Comparison of ENCODE assay signal across 28 cellular contexts in genomic region chr3:71315431-71315830, GRCh38.
DNase-seq lines count a peak whose midpoint lies in the region; ATAC-seq, FAIRE-seq and TF ChIP-seq lines count a peak whose summit lies in the region.
"Had no signal": no experiment of that assay in that cellular context is flagged by ENCODE, and none has a peak within 500 bp of the region (broad histone marks: within the 10 kb centered on the region; RNA-seq: fewer than 3 reads in every experiment).

No MANE protein-coding gene starts in this region.

- H3K4me3 Mint-ChIP-seq in CD4-positive, alpha-beta T cell, result no peak overlapping the region
- no peak overlapping the region for H3K4me3 Mint-ChIP-seq in T-cell
- no peak overlapping the region for H3K4me3 Mint-ChIP-seq in stimulated activated effector memory CD8-positive, alpha-beta T cell treated with anti-CD3 and anti-CD28 coated beads, Interleukin-12 subunit alpha, Interleukin-12 subunit beta, amount 100 ng/mL, for 72 hours
- H3K4me3 Mint-ChIP-seq in Calu3 (ENCODE audit: low read depth, unreplicated experiment), result no peak overlapping the region
- H3K4me3 Mint-ChIP-seq: activated CD4-positive, alpha-beta T cell treated with anti-CD3 and anti-CD28 coated beads for 36 hours; brain; IgD-negative memory B cell; neural crest cell; T-helper 2 cell treated with Interferon-gamma antibody and Interleukin-4, amounts not matched to agents 5 μg/mL and 100 μg/mL, for 36 hours had no signal

- 97% methylated on average over 2 of the region's 2 CpGs; no CpG with 5 or more reads in 1 of the 2 experiments for WGBS in H1 (ENCODE audit: extremely low coverage in 1 of 2, insufficient coverage in 1 of 2, insufficient read length in 1 of 2, insufficient replicate concordance in 2 of 2, low coverage in 1 of 2, low lambda C conversion rate in 2 of 2, missing lambda C conversion rate in 1 of 2), 2 experiments

- no peak for TF ChIP-seq RAD21 in H1 (IDR thresholded peaks at IDR 0.05 in 1 of 2, conservative IDR thresholded peaks at IDR 0.05 in 1 of 2; ENCODE audit: low read depth in 2 of 2, low read length in 2 of 2)

- H3K27me3 ChIP-seq in CD4-positive, alpha-beta T cell (ENCODE audit: control insufficient read depth, insufficient read depth, low read length), result no peaks in the 10 kb centered on the region
- H3K27me3 ChIP-seq in H1 (replicated peaks in 1 of 4; ENCODE audit: control insufficient read depth in 3 of 4, extremely low read depth in 1 of 4, insufficient read depth in 3 of 4, low read length in 3 of 4) (no peaks in the 10 kb centered on the region; a peak in 1 of 7 replicates), neutrophil (no peaks in the 10 kb centered on the region)
- H3K27me3 ChIP-seq: gastroesophageal sphincter, Peyer's patch, tibial nerve had no signal

- H2BK5ac ChIP-seq in H1 (ENCODE audit: low read depth, low read length), result no peak overlapping the region

- H3K36me3 Mint-ChIP-seq in CD4-positive, alpha-beta T cell (ENCODE audit: low read depth), result peaks cover 16% of the 10 kb centered on the region
- H3K36me3 Mint-ChIP-seq in T-cell, result peaks cover 6% of the 10 kb centered on the region
- no peaks in the 10 kb centered on the region for H3K36me3 Mint-ChIP-seq in stimulated activated effector memory CD8-positive, alpha-beta T cell treated with anti-CD3 and anti-CD28 coated beads, Interleukin-12 subunit alpha, Interleukin-12 subunit beta, amount 100 ng/mL, for 72 hours
- H3K36me3 Mint-ChIP-seq in Calu3 (ENCODE audit: insufficient read depth, unreplicated experiment), result no peaks in the 10 kb centered on the region
- H3K36me3 Mint-ChIP-seq: brain, IgD-negative memory B cell had no signal

- no peak for DNase-seq in CD4-positive, alpha-beta T cell
- DNase-seq in T-cell, result no peak
- DNase-seq in H1 (ENCODE audit: low read depth in 1 of 2, low spot score in 2 of 2), result no peak
- DNase-seq in stimulated activated effector memory CD8-positive, alpha-beta T cell treated with anti-CD3 and anti-CD28 coated beads, Interleukin-12 subunit alpha, Interleukin-12 subunit beta, amount 100 ng/mL, for 72 hours (ENCODE audit: low spot score in 2 of 2), result no peak
- no peak for DNase-seq in putamen (ENCODE audit: low spot score)
- no peak for DNase-seq in Calu3
- DNase-seq: ACHN; activated CD4-positive, alpha-beta T cell treated with anti-CD3 and anti-CD28 coated beads for 36 hours; activated CD8-positive, alpha-beta memory T cell treated with anti-CD3 and anti-CD28 coated beads for 24 hours; activated gamma-delta T cell treated with Interleukin-2 at 50 U/mL for 16 hours; COR-L47; DMS53; H7; hypothalamus; NCI-H2107; Peyer's patch; right cardiac atrium; SHP77; stimulated activated CD4-positive, alpha-beta T cell treated with anti-CD3 and anti-CD28 coated beads, Interleukin-1b, Interleukin-23, amount 100 ng/mL, for 48 hours had no signal

- intact Hi-C loops in CD4-positive, alpha-beta T cell (cut with DNase I, micrococcal nuclease), result loop anchor here in 1 of 2 experiments (10.0 kb wide), 1 partner anchor 49 kb away; no protein-coding TSS in a partner anchor
- intact Hi-C loops in Calu3 (cut with micrococcal nuclease; ENCODE audit: unreplicated experiment), result no loop called here

- no peak overlapping the region for H2BK12ac ChIP-seq in H1 (ENCODE audit: low read depth, low read length)

- no peak overlapping the region for H4K91ac ChIP-seq in H1 (replicated peaks; ENCODE audit: insufficient read length, low read length)

- H4K5ac ChIP-seq in H1 (ENCODE audit: insufficient read length, low read depth, low read length), result no peak overlapping the region

- no peak overlapping the region for H2BK15ac ChIP-seq in H1 (ENCODE audit: low read length)

- no peak for FAIRE-seq in H1 (lab: Jason Lieb, UNC)
- FAIRE-seq: GM12892 had no signal

- CTCF ChIA-PET in CD4-positive, alpha-beta T cell (lab: Charles Lee), result interaction anchor here (1.1 to 1.7 kb wide), 2 partner anchors 11 to 196 kb away, joined by 3 to 4 read pairs; no protein-coding TSS in a partner anchor
- CTCF ChIA-PET in T-cell (lab: Charles Lee) (no interaction called here), H1 (lab: Charles Lee; ENCODE audit: partially characterized antibody) (no interaction called here), Calu3 (lab: Charles Lee) (no interaction called here)

- no peak overlapping the region for H4K8ac ChIP-seq in H1 (ENCODE audit: extremely low read depth, insufficient read depth, low read length)

- no peaks in the 10 kb centered on the region for H4K20me1 ChIP-seq in H1 (replicated peaks in 1 of 2; ENCODE audit: control insufficient read depth in 1 of 2, insufficient read depth in 2 of 2, low read length in 2 of 2)

- no peaks in the 10 kb centered on the region for H3K79me1 ChIP-seq in H1 (ENCODE audit: low read depth, low read length)

- H3K4me2 ChIP-seq in H1 (ENCODE audit: insufficient read depth in 1 of 2, low read depth in 2 of 2, low read length in 2 of 2), result no peak overlapping the region

- no TSS peak for BruUV-seq in Calu3 (replicated peaks; lab: Mats Ljungman, UMichigan)

- H3K27ac ChIP-seq in CD4-positive, alpha-beta T cell (ENCODE audit: low read depth, low read length), result no peak overlapping the region
- H3K27ac ChIP-seq in H1 (ENCODE audit: low read depth, low read length) (no peak overlapping the region), neutrophil (peak overlapping the region; percentile 50)
- H3K27ac ChIP-seq: tibial nerve had no signal

- TF ChIP-seq CTCF in CD4-positive, alpha-beta T cell (IDR thresholded peaks at IDR 0.05), result no peak
- no peak for TF ChIP-seq CTCF in H1 (IDR thresholded peaks at IDR 0.05; ENCODE audit: control extremely low read depth in 1 of 3, insufficient read depth in 1 of 3, low read depth in 1 of 3, low read length in 3 of 3)
- no peak for TF ChIP-seq CTCF in neutrophil (IDR thresholded peaks at IDR 0.05)
- TF ChIP-seq CTCF in Calu3 (IDR thresholded peaks at IDR 0.05; ENCODE audit: unreplicated experiment), result no peak

- H3K27ac Mint-ChIP-seq in CD4-positive, alpha-beta T cell, result peak overlapping the region; percentile 80
- H3K27ac Mint-ChIP-seq in T-cell, result peak overlapping the region; percentile 53 to 85
- H3K27ac Mint-ChIP-seq in stimulated activated effector memory CD8-positive, alpha-beta T cell treated with anti-CD3 and anti-CD28 coated beads, Interleukin-12 subunit alpha, Interleukin-12 subunit beta, amount 100 ng/mL, for 72 hours, result no peak overlapping the region
- no peak overlapping the region for H3K27ac Mint-ChIP-seq in Calu3 (ENCODE audit: unreplicated experiment)
- H3K27ac Mint-ChIP-seq: brain; IgD-negative memory B cell; T-helper 2 cell treated with Interferon-gamma antibody and Interleukin-4, amounts not matched to agents 5 μg/mL and 100 μg/mL, for 36 hours had no signal

- no peak for TF ChIP-seq POLR2A in H1 (IDR thresholded peaks at IDR 0.05; ENCODE audit: control extremely low read depth in 1 of 2, low read depth in 2 of 2, low read length in 2 of 2)

- H3K56ac ChIP-seq in H1 (replicated peaks; ENCODE audit: insufficient read length, low read depth, low read length), result no peak overlapping the region

- H3K36me3 ChIP-seq in H1 (ENCODE audit: control insufficient read depth in 2 of 4, insufficient read depth in 4 of 4, low read length in 3 of 4), result no peaks in the 10 kb centered on the region
- H3K36me3 ChIP-seq in neutrophil, result no peaks in the 10 kb centered on the region
- H3K36me3 ChIP-seq: gastroesophageal sphincter, Peyer's patch, tibial nerve had no signal

- H3K18ac ChIP-seq in H1 (ENCODE audit: extremely low read depth, low read length), result no peak overlapping the region

- H3K4me1 ChIP-seq in H1 (replicated peaks in 1 of 4; ENCODE audit: control insufficient read depth in 3 of 4, insufficient read depth in 4 of 4, low read length in 3 of 4), result no peaks in the 10 kb centered on the region; a peak in 1 of 7 replicates
- peaks cover 13 to 36% of the 10 kb centered on the region in 2 experiments for H3K4me1 ChIP-seq in neutrophil (ENCODE audit: control insufficient read depth in 1 of 2, insufficient read depth in 1 of 2, low read depth in 1 of 2, low read length in 1 of 2)

- TF ChIP-seq EP300 in H1 (IDR thresholded peaks at IDR 0.05; ENCODE audit: borderline replicate concordance in 1 of 2, low read depth in 2 of 2, low read length in 2 of 2), result no peak

- H2AFZ ChIP-seq in H1 (ENCODE audit: low read length), result no peak overlapping the region

- no peak overlapping the region for H2BK120ac ChIP-seq in H1 (replicated peaks; ENCODE audit: low read depth, low read length)

- no peaks in the 10 kb centered on the region for H3K9me3 ChIP-seq in CD4-positive, alpha-beta T cell (ENCODE audit: control insufficient read depth, low read length)
- no peaks in the 10 kb centered on the region for H3K9me3 ChIP-seq in H1 (ENCODE audit: insufficient read depth in 2 of 2, low read depth in 1 of 2, low read length in 1 of 2)
- H3K9me3 ChIP-seq in neutrophil, result no peaks in the 10 kb centered on the region
- H3K9me3 ChIP-seq: gastroesophageal sphincter, Peyer's patch, tibial nerve had no signal

- POLR2A ChIA-PET in CD4-positive, alpha-beta T cell (lab: Charles Lee), result no interaction called here
- POLR2A ChIA-PET in T-cell (lab: Charles Lee) (interaction anchor here (0.6 kb wide), 3 partner anchors 14 to 1254 kb away, joined by 3 to 5 read pairs (median 4); no protein-coding TSS in a partner anchor), H1 (lab: Charles Lee; ENCODE audit: partially characterized antibody) (no interaction called here)

- H3K4me1 Mint-ChIP-seq in CD4-positive, alpha-beta T cell (ENCODE audit: low read depth), result peaks cover 60% of the 10 kb centered on the region
- H3K4me1 Mint-ChIP-seq in T-cell (peaks cover 52 to 64% (median 58%) of the 10 kb centered on the region in 3 donors), Calu3 (ENCODE audit: low read depth, unreplicated experiment) (no peaks in the 10 kb centered on the region)
- peaks cover 8% of the 10 kb centered on the region for H3K4me1 Mint-ChIP-seq in stimulated activated effector memory CD8-positive, alpha-beta T cell treated with anti-CD3 and anti-CD28 coated beads, Interleukin-12 subunit alpha, Interleukin-12 subunit beta, amount 100 ng/mL, for 72 hours
- H3K4me1 Mint-ChIP-seq: neural crest cell had no signal

- H3K4me3 ChIP-seq in H1 (ENCODE audit: extremely low read depth in 1 of 4, insufficient read depth in 2 of 4, low read depth in 3 of 4, low read length in 4 of 4), result no peak overlapping the region
- H3K4me3 ChIP-seq in neutrophil (ENCODE audit: low read depth in 1 of 2, low read length in 1 of 2), result no peak overlapping the region
- H3K4me3 ChIP-seq: gastroesophageal sphincter, Peyer's patch, tibial nerve had no signal

- H2BK20ac ChIP-seq in H1 (ENCODE audit: low read length), result no peak overlapping the region

- H3K23me2 ChIP-seq in H1 (ENCODE audit: low read depth, low read length), result no peaks in the 10 kb centered on the region

- no peaks in the 10 kb centered on the region for H3K79me2 ChIP-seq in H1 (ENCODE audit: control insufficient read depth in 1 of 2, insufficient read depth in 2 of 2, low read length in 2 of 2)

- no peak overlapping the region for H2AK5ac ChIP-seq in H1 (ENCODE audit: low read depth, low read length)

- no peak overlapping the region for H3K9ac ChIP-seq in H1 (replicated peaks in 1 of 4; ENCODE audit: extremely low read depth in 1 of 4, low read depth in 3 of 4, low read length in 3 of 4)

- no peak overlapping the region for H3K14ac ChIP-seq in H1 (ENCODE audit: insufficient read length)

- no peak for ATAC-seq in CD4-positive, alpha-beta T cell (ENCODE audit: poor library complexity)
- ATAC-seq in T-cell (replicated peaks in 1 of 4) (no peak), HG03196 (IDR thresholded peaks at IDR 0.05; ENCODE audit: unreplicated experiment) (no peak)
- no peak for ATAC-seq in stimulated activated effector memory CD8-positive, alpha-beta T cell treated with anti-CD3 and anti-CD28 coated beads, Interleukin-12 subunit alpha, Interleukin-12 subunit beta, amount 100 ng/mL, for 72 hours
- ATAC-seq: activated CD4-positive, alpha-beta T cell treated with anti-CD3 and anti-CD28 coated beads for 36 hours; gastroesophageal sphincter; right cardiac atrium had no signal

- peak overlapping the region; percentile 29 for H3K4ac ChIP-seq in H1 (replicated peaks; ENCODE audit: insufficient read length, low read depth, low read length)

- no peaks in the 10 kb centered on the region for H3K9me3 Mint-ChIP-seq in CD4-positive, alpha-beta T cell
- no peaks in the 10 kb centered on the region for H3K9me3 Mint-ChIP-seq in T-cell
- H3K9me3 Mint-ChIP-seq in stimulated activated effector memory CD8-positive, alpha-beta T cell treated with anti-CD3 and anti-CD28 coated beads, Interleukin-12 subunit alpha, Interleukin-12 subunit beta, amount 100 ng/mL, for 72 hours, result no peaks in the 10 kb centered on the region
- H3K9me3 Mint-ChIP-seq in Calu3 (ENCODE audit: low read depth, unreplicated experiment), result no peaks in the 10 kb centered on the region
- H3K9me3 Mint-ChIP-seq: IgD-negative memory B cell; neural crest cell; T-helper 2 cell treated with Interferon-gamma antibody and Interleukin-4, amounts not matched to agents 5 μg/mL and 100 μg/mL, for 36 hours had no signal

- H3K27me3 Mint-ChIP-seq in CD4-positive, alpha-beta T cell, result no peaks in the 10 kb centered on the region
- H3K27me3 Mint-ChIP-seq in T-cell (no peaks in the 10 kb centered on the region), Calu3 (ENCODE audit: unreplicated experiment) (no peaks in the 10 kb centered on the region)
- H3K27me3 Mint-ChIP-seq: activated CD4-positive, alpha-beta T cell treated with anti-CD3 and anti-CD28 coated beads for 36 hours; brain; IgD-negative memory B cell had no signal

- no peak overlapping the region for H3K23ac ChIP-seq in H1 (ENCODE audit: insufficient read length)

Comparison
In these comparisons a context has a peak if more than half of its experiments do, and no peak if none do; other contexts are left out.
1. H3K27ac Mint-ChIP-seq: peak in CD4-positive, alpha-beta T cell (single experiment) and T-cell (2 of 2); none in stimulated activated effector memory CD8-positive, alpha-beta T cell treated with anti-CD3 and anti-CD28 coated beads, Interleukin-12 subunit alpha, Interleukin-12 subunit beta, amount 100 ng/mL, for 72 hours (single experiment) and Calu3 (single experiment).
2. POLR2A ChIA-PET loops: an anchor here in T-cell (0.6 kb wide); none called in CD4-positive, alpha-beta T cell and H1.